ENCODE assay signal across 25 cellular contexts in the genomic region with DNA sequence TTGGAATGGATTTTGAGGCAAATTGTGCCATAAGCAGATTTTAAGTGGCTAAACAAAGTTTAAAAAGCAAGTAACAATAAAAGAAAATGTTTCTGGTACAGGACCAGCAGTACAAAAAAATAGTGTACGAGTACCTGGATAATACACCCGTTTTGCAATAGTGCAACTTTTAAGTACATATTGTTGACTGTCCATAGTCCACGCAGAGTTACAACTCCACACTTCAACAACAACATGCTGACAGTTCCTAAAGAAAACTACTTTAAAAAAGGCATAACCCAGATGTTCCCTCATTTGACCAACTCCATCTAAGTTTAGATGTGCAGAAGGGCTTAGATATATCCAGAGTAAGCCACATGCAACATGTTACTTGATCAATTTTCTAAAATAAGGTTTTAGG. TPM values are rescaled to one million over a fixed set of nuclear protein-coding genes. Genes with fewer than 3 reads are reported as not detected.
"Had no signal": no experiment of that assay in that cellular context is flagged by ENCODE, and none has a peak within 500 bp of the region (broad histone marks: within the 10 kb centered on the region; RNA-seq: fewer than 3 reads in every experiment).

No MANE protein-coding gene starts in this region.

- FAIRE-seq: colon had no signal

- H3K4me3 ChIP-seq: body of pancreas, skin epidermis, stomach had no signal

- H3K27ac Mint-ChIP-seq: activated T-helper 17 cell treated with anti-CD3 and anti-CD28 coated beads, Interleukin-2, amount 50 U/mL, for 72 hours; endodermal cell; progenitor cell of endocrine pancreas had no signal

- H3K4me1 ChIP-seq: body of pancreas, foreskin keratinocyte had no signal

- DNase-seq: activated CD4-positive, alpha-beta T cell treated with anti-CD3 and anti-CD28 coated beads, Interleukin-2, amount 50 U/mL, for 4 hours; activated naive CD4-positive, alpha-beta T cell; activated naive CD8-positive, alpha-beta T cell treated with anti-CD3 and anti-CD28 coated beads, Interleukin-2, amount 10 ng/mL, durations not matched to agents 7 days and 5 days; amygdala; body of pancreas; caudate nucleus; dorsolateral prefrontal cortex; endodermal cell; foreskin keratinocyte; hippocampal formation; islet precursor cell; left colon; right cardiac atrium; stimulated activated CD4-positive, alpha-beta T cell treated with anti-CD3 and anti-CD28 coated beads, Interleukin-15, amount 100 ng/mL, for 24 hours; stimulated activated CD4-positive, alpha-beta T cell treated with anti-CD3 and anti-CD28 coated beads, Interleukin-2, amount 100 ng/mL, for 48 hours; stomach; T-helper 2 cell; trophoblast cell had no signal

- ATAC-seq: activated T-helper 17 cell treated with anti-CD3 and anti-CD28 coated beads, Interleukin-2, amount 50 U/mL, for 72 hours; body of pancreas; foreskin keratinocyte; left colon had no signal

- H3K4me3 Mint-ChIP-seq: activated naive CD8-positive, alpha-beta T cell treated with anti-CD3 and anti-CD28 coated beads, Interleukin-2, amount 10 ng/mL, durations not matched to agents 7 days and 5 days; activated T-helper 17 cell treated with anti-CD3 and anti-CD28 coated beads, Interleukin-2, amount 50 U/mL, for 72 hours; endodermal cell had no signal

- H3K27ac ChIP-seq: body of pancreas, dorsolateral prefrontal cortex, foreskin keratinocyte, skin epidermis, stomach had no signal

- H3K27me3 ChIP-seq: body of pancreas, dorsolateral prefrontal cortex, foreskin keratinocyte, stomach had no signal

- H3K9me3 Mint-ChIP-seq: activated naive CD8-positive, alpha-beta T cell treated with anti-CD3 and anti-CD28 coated beads, Interleukin-2, amount 10 ng/mL, durations not matched to agents 7 days and 5 days; activated T-helper 17 cell treated with anti-CD3 and anti-CD28 coated beads, Interleukin-2, amount 50 U/mL, for 72 hours; endodermal cell had no signal

- H3K9me3 ChIP-seq: body of pancreas, stomach had no signal

- H3K27me3 Mint-ChIP-seq: activated naive CD8-positive, alpha-beta T cell treated with anti-CD3 and anti-CD28 coated beads, Interleukin-2, amount 10 ng/mL, durations not matched to agents 7 days and 5 days; activated T-helper 17 cell treated with anti-CD3 and anti-CD28 coated beads, Interleukin-2, amount 50 U/mL, for 72 hours; progenitor cell of endocrine pancreas had no signal

RNA-seq across cellular contexts. Expression of a gene that starts 5.1 kb away (rescaled TPM):
- total RNA-seq: body of pancreas, epithelial cell of proximal tubule, stomach had no signal
- polyA plus RNA-seq: fibroblast of lung, foreskin keratinocyte, neural cell, right cardiac atrium, stomach had no signal
